6 cellular contexts compared by ENCODE assay signal in genomic region chr17:47988445-47988844, GRCh38. TPM values are rescaled to one million over a fixed set of nuclear protein-coding genes. Genes with fewer than 3 reads are reported as not detected.
"Had no signal": no experiment of that assay in that cellular context is flagged by ENCODE, and none has a peak within 500 bp of the region (broad histone marks: within the 10 kb centered on the region; RNA-seq: fewer than 3 reads in every experiment).

No MANE protein-coding gene starts in this region.

RNA-seq across cellular contexts. Expression of gene PRR15L, which starts 30.8 kb away (rescaled TPM):
- total RNA-seq: foreskin keratinocyte; lung microvascular endothelial cell; natural killer cell treated with Interleukin-12 subunit alpha and Interleukin-12 subunit beta and Interleukin-15 and Interleukin-18, amount 100 ng/mL, for 72 hours; right cardiac atrium; smooth muscle cell had no signal
- polyA plus RNA-seq: foreskin keratinocyte, right cardiac atrium, smooth muscle cell had no signal

RNA-seq across cellular contexts. Expression of gene COPZ2, which starts 49.2 kb away (rescaled TPM):
- total RNA-seq: progenitor cell of endocrine pancreas had no signal
